Comparison of ENCODE assay signal across 8 cellular contexts in the genomic region with DNA sequence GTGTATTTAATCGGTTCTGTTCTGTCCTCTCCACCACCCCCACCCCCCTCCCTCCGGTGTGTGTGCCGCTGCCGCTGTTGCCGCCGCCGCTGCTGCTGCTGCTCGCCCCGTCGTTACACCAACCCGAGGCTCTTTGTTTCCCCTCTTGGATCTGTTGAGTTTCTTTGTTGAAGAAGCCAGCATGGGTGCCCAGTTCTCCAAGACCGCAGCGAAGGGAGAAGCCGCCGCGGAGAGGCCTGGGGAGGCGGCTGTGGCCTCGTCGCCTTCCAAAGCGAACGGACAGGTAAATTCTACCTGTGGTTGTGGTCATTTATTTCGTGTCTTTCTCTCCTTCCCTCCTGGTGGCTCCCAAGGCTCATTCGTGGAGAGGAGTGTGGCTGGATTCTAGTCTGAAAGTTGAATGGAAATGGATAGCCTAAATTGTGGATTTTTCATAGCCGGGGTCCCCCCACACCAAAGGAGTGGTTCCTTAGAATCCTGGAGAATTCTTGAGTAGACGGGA. TPM values are rescaled to one million over a fixed set of nuclear protein-coding genes. Genes with fewer than 3 reads are reported as not detected.
DNase-seq lines count a peak whose midpoint lies in the region; ATAC-seq, FAIRE-seq and TF ChIP-seq lines count a peak whose summit lies in the region.

No MANE protein-coding gene starts in this region.

- no peak for FAIRE-seq in RCC 7860 (lab: Jason Lieb, UNC)

- H3K27me3 Mint-ChIP-seq in T-helper 2 cell treated with Interferon-gamma antibody and Interleukin-4, amounts not matched to agents 5 μg/mL and 100 μg/mL, for 36 hours (ENCODE audit: low read depth), result peaks cover 50% of the 10 kb centered on the region

- peaks cover 13% of the 10 kb centered on the region for H3K4me1 Mint-ChIP-seq in T-helper 2 cell treated with Interferon-gamma antibody and Interleukin-4, amounts not matched to agents 5 μg/mL and 100 μg/mL, for 36 hours (ENCODE audit: low read depth)

- peak overlapping the region; percentile 29 for H3K27ac Mint-ChIP-seq in T-helper 2 cell treated with Interferon-gamma antibody and Interleukin-4, amounts not matched to agents 5 μg/mL and 100 μg/mL, for 36 hours

- DNase-seq in activated CD8-positive, alpha-beta memory T cell treated with anti-CD3 and anti-CD28 coated beads for 24 hours, result peak; percentile 62
- no peak for DNase-seq in activated CD8-positive, alpha-beta memory T cell treated with anti-CD3 and anti-CD28 coated beads, Interleukin-2, amount 50 U/mL, for 4 hours
- DNase-seq in T-helper 2 cell treated with Interferon-gamma antibody and Interleukin-4, amounts not matched to agents 5 μg/mL and 100 μg/mL, for 36 hours (ENCODE audit: low spot score), result no peak
- DNase-seq in foreskin keratinocyte, result peak; percentile 13 to 22
- DNase-seq in psoas muscle, result peak; percentile 27 to 56
- DNase-seq in RCC 7860 (ENCODE audit: low spot score), result no peak
- no peak for DNase-seq in MV-4-11 (lab: John Stamatoyannopoulos, UW)

- ATAC-seq in foreskin keratinocyte (no peak), psoas muscle (no peak), GM19455 (IDR thresholded peaks at IDR 0.05; ENCODE audit: unreplicated experiment) (no peak)

- H3K36me3 Mint-ChIP-seq in T-helper 2 cell treated with Interferon-gamma antibody and Interleukin-4, amounts not matched to agents 5 μg/mL and 100 μg/mL, for 36 hours (ENCODE audit: low read depth), result no peaks in the 10 kb centered on the region

- H3K4me3 ChIP-seq in psoas muscle, result peak overlapping the region; percentile 96

- intact Hi-C loops in psoas muscle (cut with DNase I), result loop anchor here (5.0 to 10.0 kb wide), 7 partner anchors 35 to 1075 kb away; no protein-coding TSS in a partner anchor

- 0 to 1% (median 0%) methylated on average over 24 to 25 of the region's 25 CpGs for WGBS in psoas muscle, 3 donors

- H3K4me1 ChIP-seq in foreskin keratinocyte (peaks cover 8% of the 10 kb centered on the region), psoas muscle (peaks cover 5% of the 10 kb centered on the region)

- no peaks in the 10 kb centered on the region for H3K27me3 ChIP-seq in foreskin keratinocyte
- H3K27me3 ChIP-seq in psoas muscle (ENCODE audit: insufficient read depth in 3 of 3, low read length in 2 of 3), result no peaks in the 10 kb centered on the region

- TF ChIP-seq CTCF in foreskin keratinocyte (conservative IDR thresholded peaks at IDR 0.05) (no peak), psoas muscle (IDR thresholded peaks at IDR 0.05) (no peak)

- H3K4me3 Mint-ChIP-seq in T-helper 2 cell treated with Interferon-gamma antibody and Interleukin-4, amounts not matched to agents 5 μg/mL and 100 μg/mL, for 36 hours, result no peak overlapping the region

- no peaks in the 10 kb centered on the region for H3K36me3 ChIP-seq in psoas muscle (ENCODE audit: insufficient read depth in 1 of 2, low read depth in 1 of 2)

- H3K9me3 ChIP-seq in psoas muscle, result no peaks in the 10 kb centered on the region

- H3K9me3 Mint-ChIP-seq in T-helper 2 cell treated with Interferon-gamma antibody and Interleukin-4, amounts not matched to agents 5 μg/mL and 100 μg/mL, for 36 hours, result no peaks in the 10 kb centered on the region

- H3K27ac ChIP-seq in foreskin keratinocyte, result peak overlapping the region; percentile 98
- H3K27ac ChIP-seq in psoas muscle, result peak overlapping the region; percentile 95

RNA-seq across cellular contexts. Expression of a gene that starts 0.5 kb away (rescaled TPM):
- total RNA-seq in foreskin keratinocyte, result 52.6 and 57.8 TPM in 2 replicates
- polyA plus RNA-seq in foreskin keratinocyte, result 33.4 and 34.2 TPM in 2 replicates
- total RNA-seq in psoas muscle, result 10 to 100 TPM in 2 of 4 donors, 1 to 10 TPM in 2; 6.7 to 56.3 (median 12.5) TPM
- 1 to 10 TPM; 3.1 to 6.3 (median 3.6) TPM for polyA plus RNA-seq in psoas muscle

Comparison
In these comparisons a context has a peak if more than half of its experiments do, and no peak if none do; other contexts are left out.
1. DNase-seq: peak in activated CD8-positive, alpha-beta memory T cell treated with anti-CD3 and anti-CD28 coated beads for 24 hours (single experiment), foreskin keratinocyte (2 of 2) and psoas muscle (2 of 2); none in activated CD8-positive, alpha-beta memory T cell treated with anti-CD3 and anti-CD28 coated beads, Interleukin-2, amount 50 U/mL, for 4 hours (single experiment), T-helper 2 cell treated with Interferon-gamma antibody and Interleukin-4, amounts not matched to agents 5 μg/mL and 100 μg/mL, for 36 hours (single experiment), RCC 7860 (single experiment) and MV-4-11 (single experiment).